Comparison of ENCODE assay signal across 1 cellular context in the genomic region with DNA sequence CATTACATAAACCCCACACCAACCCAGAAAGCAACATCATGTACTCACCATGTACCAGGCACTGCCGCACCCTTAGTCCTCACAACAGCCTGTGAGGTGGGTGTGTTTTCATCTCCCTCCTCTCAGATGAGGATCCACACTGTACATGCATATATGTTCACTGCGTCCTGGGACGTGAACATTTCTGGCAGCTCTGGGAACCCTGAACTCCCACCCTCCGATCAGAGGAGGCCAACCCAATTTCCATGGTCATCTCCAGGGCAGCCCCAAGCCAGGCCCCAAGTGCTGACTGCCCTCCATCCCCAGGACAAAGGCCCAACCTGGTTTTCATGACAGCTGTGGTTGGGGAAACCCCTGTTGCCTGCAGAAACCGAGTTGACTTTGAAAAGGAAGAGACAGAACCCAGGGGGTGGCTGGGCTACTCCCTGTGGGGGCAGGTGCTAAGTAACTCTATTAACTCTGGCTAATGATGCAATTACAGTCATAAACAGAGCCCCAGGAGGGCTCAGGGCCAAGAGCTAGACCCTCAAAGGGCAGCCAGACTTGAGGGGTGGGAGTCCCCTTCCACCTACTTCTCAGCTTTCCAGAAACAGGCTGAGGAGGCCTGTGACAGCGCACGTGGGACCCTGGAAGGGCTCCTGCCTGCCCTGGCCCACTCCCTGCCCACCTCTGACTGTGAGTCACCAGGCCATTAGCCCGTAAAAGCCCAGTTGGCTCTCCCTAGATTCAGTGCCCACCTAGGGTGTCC.
A peak's percentile ranks its signal among the peaks of the same experiment; 100 is the strongest.
TF ChIP-seq lines count a peak whose summit lies in the region.

No MANE protein-coding gene starts in this region.

TF ChIP-seq in GM12878, 131 proteins besides CTCF, POLR2A, EP300 and RAD21 (continued from another document):
- TF ChIP-seq, protein P1, sequence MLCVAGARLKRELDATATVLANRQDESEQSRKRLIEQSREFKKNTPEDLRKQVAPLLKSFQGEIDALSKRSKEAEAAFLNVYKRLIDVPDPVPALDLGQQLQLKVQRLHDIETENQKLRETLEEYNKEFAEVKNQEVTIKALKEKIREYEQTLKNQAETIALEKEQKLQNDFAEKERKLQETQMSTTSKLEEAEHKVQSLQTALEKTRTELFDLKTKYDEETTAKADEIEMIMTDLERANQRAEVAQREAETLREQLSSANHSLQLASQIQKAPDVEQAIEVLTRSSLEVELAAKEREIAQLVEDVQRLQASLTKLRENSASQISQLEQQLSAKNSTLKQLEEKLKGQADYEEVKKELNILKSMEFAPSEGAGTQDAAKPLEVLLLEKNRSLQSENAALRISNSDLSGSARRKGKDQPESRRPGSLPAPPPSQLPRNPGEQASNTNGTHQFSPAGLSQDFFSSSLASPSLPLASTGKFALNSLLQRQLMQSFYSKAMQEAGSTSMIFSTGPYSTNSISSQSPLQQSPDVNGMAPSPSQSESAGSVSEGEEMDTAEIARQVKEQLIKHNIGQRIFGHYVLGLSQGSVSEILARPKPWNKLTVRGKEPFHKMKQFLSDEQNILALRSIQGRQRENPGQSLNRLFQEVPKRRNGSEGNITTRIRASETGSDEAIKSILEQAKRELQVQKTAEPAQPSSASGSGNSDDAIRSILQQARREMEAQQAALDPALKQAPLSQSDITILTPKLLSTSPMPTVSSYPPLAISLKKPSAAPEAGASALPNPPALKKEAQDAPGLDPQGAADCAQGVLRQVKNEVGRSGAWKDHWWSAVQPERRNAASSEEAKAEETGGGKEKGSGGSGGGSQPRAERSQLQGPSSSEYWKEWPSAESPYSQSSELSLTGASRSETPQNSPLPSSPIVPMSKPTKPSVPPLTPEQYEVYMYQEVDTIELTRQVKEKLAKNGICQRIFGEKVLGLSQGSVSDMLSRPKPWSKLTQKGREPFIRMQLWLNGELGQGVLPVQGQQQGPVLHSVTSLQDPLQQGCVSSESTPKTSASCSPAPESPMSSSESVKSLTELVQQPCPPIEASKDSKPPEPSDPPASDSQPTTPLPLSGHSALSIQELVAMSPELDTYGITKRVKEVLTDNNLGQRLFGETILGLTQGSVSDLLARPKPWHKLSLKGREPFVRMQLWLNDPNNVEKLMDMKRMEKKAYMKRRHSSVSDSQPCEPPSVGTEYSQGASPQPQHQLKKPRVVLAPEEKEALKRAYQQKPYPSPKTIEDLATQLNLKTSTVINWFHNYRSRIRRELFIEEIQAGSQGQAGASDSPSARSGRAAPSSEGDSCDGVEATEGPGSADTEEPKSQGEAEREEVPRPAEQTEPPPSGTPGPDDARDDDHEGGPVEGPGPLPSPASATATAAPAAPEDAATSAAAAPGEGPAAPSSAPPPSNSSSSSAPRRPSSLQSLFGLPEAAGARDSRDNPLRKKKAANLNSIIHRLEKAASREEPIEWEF (IDR thresholded peaks at IDR 0.05; ENCODE audit: insufficient replicate concordance, low read depth, low read length) = no peak
- no peak for TF ChIP-seq ZNF24 (IDR thresholded peaks at IDR 0.05)
- TF ChIP-seq YBX1 (IDR thresholded peaks at IDR 0.05) = no peak
- TF ChIP-seq JUNB (IDR thresholded peaks at IDR 0.05) = peak; percentile 75
- TF ChIP-seq, protein P2, sequence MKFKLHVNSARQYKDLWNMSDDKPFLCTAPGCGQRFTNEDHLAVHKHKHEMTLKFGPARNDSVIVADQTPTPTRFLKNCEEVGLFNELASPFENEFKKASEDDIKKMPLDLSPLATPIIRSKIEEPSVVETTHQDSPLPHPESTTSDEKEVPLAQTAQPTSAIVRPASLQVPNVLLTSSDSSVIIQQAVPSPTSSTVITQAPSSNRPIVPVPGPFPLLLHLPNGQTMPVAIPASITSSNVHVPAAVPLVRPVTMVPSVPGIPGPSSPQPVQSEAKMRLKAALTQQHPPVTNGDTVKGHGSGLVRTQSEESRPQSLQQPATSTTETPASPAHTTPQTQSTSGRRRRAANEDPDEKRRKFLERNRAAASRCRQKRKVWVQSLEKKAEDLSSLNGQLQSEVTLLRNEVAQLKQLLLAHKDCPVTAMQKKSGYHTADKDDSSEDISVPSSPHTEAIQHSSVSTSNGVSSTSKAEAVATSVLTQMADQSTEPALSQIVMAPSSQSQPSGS (IDR thresholded peaks at IDR 0.05; ENCODE audit: low read length) = no peak
- TF ChIP-seq BCL11A (IDR thresholded peaks at IDR 0.05; ENCODE audit: low read depth, low read length) = peak; percentile 78
- TF ChIP-seq CHD1 (IDR thresholded peaks at IDR 0.05; ENCODE audit: low read depth, low read length) = no peak
- TF ChIP-seq, protein P3, sequence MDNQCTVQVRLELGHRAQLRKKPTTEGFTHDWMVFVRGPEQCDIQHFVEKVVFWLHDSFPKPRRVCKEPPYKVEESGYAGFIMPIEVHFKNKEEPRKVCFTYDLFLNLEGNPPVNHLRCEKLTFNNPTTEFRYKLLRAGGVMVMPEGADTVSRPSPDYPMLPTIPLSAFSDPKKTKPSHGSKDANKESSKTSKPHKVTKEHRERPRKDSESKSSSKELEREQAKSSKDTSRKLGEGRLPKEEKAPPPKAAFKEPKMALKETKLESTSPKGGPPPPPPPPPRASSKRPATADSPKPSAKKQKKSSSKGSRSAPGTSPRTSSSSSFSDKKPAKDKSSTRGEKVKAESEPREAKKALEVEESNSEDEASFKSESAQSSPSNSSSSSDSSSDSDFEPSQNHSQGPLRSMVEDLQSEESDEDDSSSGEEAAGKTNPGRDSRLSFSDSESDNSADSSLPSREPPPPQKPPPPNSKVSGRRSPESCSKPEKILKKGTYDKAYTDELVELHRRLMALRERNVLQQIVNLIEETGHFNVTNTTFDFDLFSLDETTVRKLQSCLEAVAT (IDR thresholded peaks at IDR 0.05) = peak; percentile 80
- TF ChIP-seq SMC3 (IDR thresholded peaks at IDR 0.05; ENCODE audit: borderline replicate concordance, low read length) = peak; percentile 27; the same call in 1 of the 2 replicates
- TF ChIP-seq SRF (IDR thresholded peaks at IDR 0.05; ENCODE audit: low read depth in 2 of 2, low read length in 2 of 2) = no peak
- no peak for TF ChIP-seq FOS (IDR thresholded peaks at IDR 0.05; ENCODE audit: borderline replicate concordance, extremely low read depth, insufficient read length)
- peak; percentile 92 for TF ChIP-seq DPF2 (IDR thresholded peaks at IDR 0.05)
- TF ChIP-seq CHD2 (IDR thresholded peaks at IDR 0.05; ENCODE audit: borderline replicate concordance, low read depth, low read length) = peak; percentile 27; the same call in 1 of the 2 replicates
- no peak for TF ChIP-seq SREBF1 (IDR thresholded peaks at IDR 0.05; ENCODE audit: low read length)
- peak; percentile 72 to 76; a peak in 3 of 4 replicates for TF ChIP-seq BHLHE40 (IDR thresholded peaks at IDR 0.05; ENCODE audit: borderline replicate concordance in 1 of 2, low read depth in 2 of 2, low read length in 1 of 2)
- TF ChIP-seq PAX5 (IDR thresholded peaks at IDR 0.05; ENCODE audit: borderline replicate concordance, low read depth, low read length) = peak; percentile 50; the same call in 1 of the 2 replicates
- TF ChIP-seq, protein P4, sequence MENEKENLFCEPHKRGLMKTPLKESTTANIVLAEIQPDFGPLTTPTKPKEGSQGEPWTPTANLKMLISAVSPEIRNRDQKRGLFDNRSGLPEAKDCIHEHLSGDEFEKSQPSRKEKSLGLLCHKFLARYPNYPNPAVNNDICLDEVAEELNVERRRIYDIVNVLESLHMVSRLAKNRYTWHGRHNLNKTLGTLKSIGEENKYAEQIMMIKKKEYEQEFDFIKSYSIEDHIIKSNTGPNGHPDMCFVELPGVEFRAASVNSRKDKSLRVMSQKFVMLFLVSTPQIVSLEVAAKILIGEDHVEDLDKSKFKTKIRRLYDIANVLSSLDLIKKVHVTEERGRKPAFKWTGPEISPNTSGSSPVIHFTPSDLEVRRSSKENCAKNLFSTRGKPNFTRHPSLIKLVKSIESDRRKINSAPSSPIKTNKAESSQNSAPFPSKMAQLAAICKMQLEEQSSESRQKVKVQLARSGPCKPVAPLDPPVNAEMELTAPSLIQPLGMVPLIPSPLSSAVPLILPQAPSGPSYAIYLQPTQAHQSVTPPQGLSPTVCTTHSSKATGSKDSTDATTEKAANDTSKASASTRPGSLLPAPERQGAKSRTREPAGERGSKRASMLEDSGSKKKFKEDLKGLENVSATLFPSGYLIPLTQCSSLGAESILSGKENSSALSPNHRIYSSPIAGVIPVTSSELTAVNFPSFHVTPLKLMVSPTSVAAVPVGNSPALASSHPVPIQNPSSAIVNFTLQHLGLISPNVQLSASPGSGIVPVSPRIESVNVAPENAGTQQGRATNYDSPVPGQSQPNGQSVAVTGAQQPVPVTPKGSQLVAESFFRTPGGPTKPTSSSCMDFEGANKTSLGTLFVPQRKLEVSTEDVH (IDR thresholded peaks at IDR 0.05; ENCODE audit: low read depth, partially characterized antibody) = no peak
- TF ChIP-seq EZH2 (IDR thresholded peaks at IDR 0.05; ENCODE audit: borderline replicate concordance, control insufficient read depth, low read depth, low read length) = no peak
- TF ChIP-seq MEF2A (IDR thresholded peaks at IDR 0.05; ENCODE audit: insufficient read depth, low read depth, low read length) = peak; percentile 73
- no peak for TF ChIP-seq BRCA1 (IDR thresholded peaks at IDR 0.05; ENCODE audit: low read depth, low read length)
- TF ChIP-seq, protein P5, sequence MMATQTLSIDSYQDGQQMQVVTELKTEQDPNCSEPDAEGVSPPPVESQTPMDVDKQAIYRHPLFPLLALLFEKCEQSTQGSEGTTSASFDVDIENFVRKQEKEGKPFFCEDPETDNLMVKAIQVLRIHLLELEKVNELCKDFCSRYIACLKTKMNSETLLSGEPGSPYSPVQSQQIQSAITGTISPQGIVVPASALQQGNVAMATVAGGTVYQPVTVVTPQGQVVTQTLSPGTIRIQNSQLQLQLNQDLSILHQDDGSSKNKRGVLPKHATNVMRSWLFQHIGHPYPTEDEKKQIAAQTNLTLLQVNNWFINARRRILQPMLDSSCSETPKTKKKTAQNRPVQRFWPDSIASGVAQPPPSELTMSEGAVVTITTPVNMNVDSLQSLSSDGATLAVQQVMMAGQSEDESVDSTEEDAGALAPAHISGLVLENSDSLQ (IDR thresholded peaks at IDR 0.05) = peak; percentile 65; the same call in 1 of the 2 replicates
- no peak for TF ChIP-seq NFXL1 (IDR thresholded peaks at IDR 0.05; ENCODE audit: borderline replicate concordance)
- no peak for TF ChIP-seq NFIC (IDR thresholded peaks at IDR 0.05; ENCODE audit: low read depth, low read length)
- TF ChIP-seq IRF4 (IDR thresholded peaks at IDR 0.05; ENCODE audit: low read depth, low read length) = no peak; the same call in 1 of the 2 replicates
- peak; percentile 57 for TF ChIP-seq SMAD1 (IDR thresholded peaks at IDR 0.05; ENCODE audit: low read depth, partially characterized antibody)
- TF ChIP-seq CBX5 (IDR thresholded peaks at IDR 0.05; ENCODE audit: low read depth) = no peak
- TF ChIP-seq CBFB (IDR thresholded peaks at IDR 0.05; ENCODE audit: low read depth) = peak; percentile 95
- TF ChIP-seq, protein P6, sequence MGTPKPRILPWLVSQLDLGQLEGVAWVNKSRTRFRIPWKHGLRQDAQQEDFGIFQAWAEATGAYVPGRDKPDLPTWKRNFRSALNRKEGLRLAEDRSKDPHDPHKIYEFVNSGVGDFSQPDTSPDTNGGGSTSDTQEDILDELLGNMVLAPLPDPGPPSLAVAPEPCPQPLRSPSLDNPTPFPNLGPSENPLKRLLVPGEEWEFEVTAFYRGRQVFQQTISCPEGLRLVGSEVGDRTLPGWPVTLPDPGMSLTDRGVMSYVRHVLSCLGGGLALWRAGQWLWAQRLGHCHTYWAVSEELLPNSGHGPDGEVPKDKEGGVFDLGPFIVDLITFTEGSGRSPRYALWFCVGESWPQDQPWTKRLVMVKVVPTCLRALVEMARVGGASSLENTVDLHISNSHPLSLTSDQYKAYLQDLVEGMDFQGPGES (IDR thresholded peaks at IDR 0.05) = no peak
